Comparison of ENCODE assay signal across 12 cellular contexts in the genomic region with DNA sequence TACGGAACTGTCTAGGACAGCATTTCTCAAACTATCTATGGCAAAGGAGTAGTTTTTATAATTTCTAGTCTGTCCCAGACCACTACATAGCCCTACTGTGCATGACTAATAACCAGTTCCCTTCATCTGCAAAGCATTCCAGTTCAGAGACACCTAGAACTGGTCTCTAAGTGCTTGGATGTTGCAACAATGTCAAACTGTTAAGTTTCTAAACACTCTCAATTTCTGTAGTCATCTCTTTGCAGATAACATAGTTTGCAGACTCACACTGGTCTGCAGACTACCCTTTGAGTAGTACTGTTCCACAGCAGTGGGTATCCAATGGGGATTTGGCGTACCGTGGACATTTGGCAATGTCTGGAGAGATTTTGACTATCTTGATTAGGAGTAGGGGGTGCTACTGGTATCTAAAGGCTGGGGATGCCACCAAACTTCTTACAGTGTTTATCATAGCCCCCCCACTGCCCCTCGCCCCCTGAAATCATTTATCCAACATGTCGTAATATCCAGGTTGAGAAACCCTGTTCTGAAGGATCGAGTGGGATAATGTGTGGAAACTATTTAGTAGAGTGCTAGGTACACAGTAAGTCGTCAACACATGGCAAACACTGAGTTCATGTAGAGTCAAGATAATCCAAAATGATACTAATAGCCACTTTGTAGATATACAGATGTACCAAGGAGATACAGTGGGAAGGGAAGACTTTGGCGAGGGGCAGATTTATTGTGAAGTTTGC. TPM values are rescaled to one million over a fixed set of nuclear protein-coding genes. Genes with fewer than 3 reads are reported as not detected.
DNase-seq lines count a peak whose midpoint lies in the region; ATAC-seq and TF ChIP-seq lines count a peak whose summit lies in the region.
"Had no signal": no experiment of that assay in that cellular context is flagged by ENCODE, and none has a peak within 500 bp of the region (broad histone marks: within the 10 kb centered on the region; RNA-seq: fewer than 3 reads in every experiment).

No MANE protein-coding gene starts in this region.

- H3K27ac Mint-ChIP-seq in activated T-cell treated with anti-CD3 and anti-CD28 coated beads, Interleukin-2, amount 50 U/mL, for 72 hours: no peak overlapping the region
- H3K27ac Mint-ChIP-seq in stimulated activated effector memory CD8-positive, alpha-beta T cell treated with anti-CD3 and anti-CD28 coated beads, Interleukin-12 subunit alpha, Interleukin-12 subunit beta, amount 100 ng/mL, for 72 hours: no peak overlapping the region

- peak overlapping the region; percentile 92 for H3K4me3 Mint-ChIP-seq in activated T-cell treated with anti-CD3 and anti-CD28 coated beads, Interleukin-2, amount 50 U/mL, for 72 hours
- peak overlapping the region; percentile 93 for H3K4me3 Mint-ChIP-seq in stimulated activated effector memory CD8-positive, alpha-beta T cell treated with anti-CD3 and anti-CD28 coated beads, Interleukin-12 subunit alpha, Interleukin-12 subunit beta, amount 100 ng/mL, for 72 hours

- peak overlapping the region; percentile 73 for H3K4me2 ChIP-seq in SU-DHL-6 (ENCODE audit: low read depth, low read length, poor library complexity, severe bottlenecking)

- H3K36me3 ChIP-seq in SU-DHL-6 (ENCODE audit: low read length): no peaks in the 10 kb centered on the region

- H3K27ac ChIP-seq in SU-DHL-6 (ENCODE audit: low read depth, low read length): no peak overlapping the region
- H3K27ac ChIP-seq: psoas muscle had no signal

- peaks cover 2 to 6% of the 10 kb centered on the region in 2 donors for H3K36me3 Mint-ChIP-seq in activated T-cell treated with anti-CD3 and anti-CD28 coated beads, Interleukin-2, amount 50 U/mL, for 72 hours (ENCODE audit: insufficient read depth in 2 of 2)
- peaks cover 41% of the 10 kb centered on the region for H3K36me3 Mint-ChIP-seq in stimulated activated effector memory CD8-positive, alpha-beta T cell treated with anti-CD3 and anti-CD28 coated beads, Interleukin-12 subunit alpha, Interleukin-12 subunit beta, amount 100 ng/mL, for 72 hours

- no peaks in the 10 kb centered on the region for H3K27me3 Mint-ChIP-seq in activated T-cell treated with anti-CD3 and anti-CD28 coated beads, Interleukin-2, amount 50 U/mL, for 72 hours (ENCODE audit: low read depth)

- H3K9ac ChIP-seq in SU-DHL-6 (ENCODE audit: low read length): no peak overlapping the region

- H3K79me2 ChIP-seq in SU-DHL-6 (ENCODE audit: insufficient read depth, low read length): peaks cover 24% of the 10 kb centered on the region

- H3K27me3 ChIP-seq in SU-DHL-6 (ENCODE audit: low read length): no peaks in the 10 kb centered on the region

- no peaks in the 10 kb centered on the region for H3K9me3 Mint-ChIP-seq in activated T-cell treated with anti-CD3 and anti-CD28 coated beads, Interleukin-2, amount 50 U/mL, for 72 hours
- H3K9me3 Mint-ChIP-seq in stimulated activated effector memory CD8-positive, alpha-beta T cell treated with anti-CD3 and anti-CD28 coated beads, Interleukin-12 subunit alpha, Interleukin-12 subunit beta, amount 100 ng/mL, for 72 hours: no peaks in the 10 kb centered on the region
- H3K9me3 Mint-ChIP-seq: CD14-positive monocyte had no signal

- ATAC-seq in activated T-cell treated with anti-CD3 and anti-CD28 coated beads, Interleukin-2, amount 50 U/mL, for 72 hours (replicated peaks in 1 of 2): no peak
- ATAC-seq in stimulated activated effector memory CD8-positive, alpha-beta T cell treated with anti-CD3 and anti-CD28 coated beads, Interleukin-12 subunit alpha, Interleukin-12 subunit beta, amount 100 ng/mL, for 72 hours: no peak
- ATAC-seq in HG02981 (IDR thresholded peaks at IDR 0.05; ENCODE audit: unreplicated experiment) (no peak), HG03159 (IDR thresholded peaks at IDR 0.05; ENCODE audit: unreplicated experiment) (no peak)
- ATAC-seq: psoas muscle had no signal

- peaks cover 26% of the 10 kb centered on the region for H3F3A ChIP-seq in SU-DHL-6 (ENCODE audit: insufficient read depth)

- H3K9me2 ChIP-seq in SU-DHL-6 (replicated peaks; ENCODE audit: insufficient read depth, low read length): no peaks in the 10 kb centered on the region

- H3K9me3 ChIP-seq in SU-DHL-6 (ENCODE audit: insufficient read depth, low read length): no peaks in the 10 kb centered on the region
- H3K9me3 ChIP-seq: psoas muscle had no signal

- H2AFZ ChIP-seq in SU-DHL-6 (ENCODE audit: low read depth, low read length, severe bottlenecking): no peak overlapping the region

- H3K4me3 ChIP-seq in SU-DHL-6 (ENCODE audit: insufficient read depth, low read length, poor library complexity, severe bottlenecking) (no peak overlapping the region), fibroblast of mammary gland (ENCODE audit: control insufficient read depth, low read depth, low read length) (no peak overlapping the region)

- H4K20me1 ChIP-seq in SU-DHL-6 (ENCODE audit: low read depth, low read length): no peaks in the 10 kb centered on the region

- DNase-seq in activated T-cell treated with anti-CD3 and anti-CD28 coated beads, Interleukin-2, amount 50 U/mL, for 72 hours: no peak
- no peak for DNase-seq in activated T-cell treated with anti-CD3 and anti-CD28 coated beads, Interleukin-2, amount 50 U/mL, for 1 hour
- DNase-seq in fibroblast of mammary gland (ENCODE audit: low read depth) (peak; percentile 28), DMS114 treated with DMSO at 0.1 percent for 48 hours (lab: John Stamatoyannopoulos, UW; ENCODE audit: unreplicated experiment) (no peak)
- DNase-seq in stimulated activated effector memory CD8-positive, alpha-beta T cell treated with anti-CD3 and anti-CD28 coated beads, Interleukin-12 subunit alpha, Interleukin-12 subunit beta, amount 100 ng/mL, for 72 hours (ENCODE audit: low spot score in 2 of 2): no peak
- DNase-seq: effector CD8-positive, alpha-beta T cell; NCI-H1694; psoas muscle had no signal

- peaks cover 59% of the 10 kb centered on the region for H3K4me1 Mint-ChIP-seq in activated T-cell treated with anti-CD3 and anti-CD28 coated beads, Interleukin-2, amount 50 U/mL, for 72 hours (ENCODE audit: low read depth)
- peaks cover 35% of the 10 kb centered on the region for H3K4me1 Mint-ChIP-seq in stimulated activated effector memory CD8-positive, alpha-beta T cell treated with anti-CD3 and anti-CD28 coated beads, Interleukin-12 subunit alpha, Interleukin-12 subunit beta, amount 100 ng/mL, for 72 hours

- TF ChIP-seq CTCF in SU-DHL-6 (IDR thresholded peaks at IDR 0.05; ENCODE audit: insufficient read depth, low read length, poor library complexity, severe bottlenecking): no peak
- no peak for TF ChIP-seq CTCF in fibroblast of mammary gland (conservative IDR thresholded peaks at IDR 0.05; ENCODE audit: control insufficient read depth, insufficient read depth, low read depth, low read length)

RNA-seq across cellular contexts. Expression of gene C12orf76, which starts 1.7 kb away (rescaled TPM):
- total RNA-seq in activated T-cell treated with anti-CD3 and anti-CD28 coated beads, Interleukin-2, amount 50 U/mL, for 72 hours: 10 to 100 TPM; 16.9 to 19.0 TPM

RNA-seq across cellular contexts. Expression of gene ANKRD13A, which starts 47.4 kb away (rescaled TPM):
- 10 to 100 TPM; 67.8 to 72.8 TPM for total RNA-seq in activated T-cell treated with anti-CD3 and anti-CD28 coated beads, Interleukin-2, amount 50 U/mL, for 72 hours

RNA-seq across cellular contexts. Expression of gene GIT2, which starts 50.5 kb away (rescaled TPM):
- total RNA-seq in activated T-cell treated with anti-CD3 and anti-CD28 coated beads, Interleukin-2, amount 50 U/mL, for 72 hours: 10 to 100 TPM; 70.0 to 74.9 TPM
